In the genomic region with DNA sequence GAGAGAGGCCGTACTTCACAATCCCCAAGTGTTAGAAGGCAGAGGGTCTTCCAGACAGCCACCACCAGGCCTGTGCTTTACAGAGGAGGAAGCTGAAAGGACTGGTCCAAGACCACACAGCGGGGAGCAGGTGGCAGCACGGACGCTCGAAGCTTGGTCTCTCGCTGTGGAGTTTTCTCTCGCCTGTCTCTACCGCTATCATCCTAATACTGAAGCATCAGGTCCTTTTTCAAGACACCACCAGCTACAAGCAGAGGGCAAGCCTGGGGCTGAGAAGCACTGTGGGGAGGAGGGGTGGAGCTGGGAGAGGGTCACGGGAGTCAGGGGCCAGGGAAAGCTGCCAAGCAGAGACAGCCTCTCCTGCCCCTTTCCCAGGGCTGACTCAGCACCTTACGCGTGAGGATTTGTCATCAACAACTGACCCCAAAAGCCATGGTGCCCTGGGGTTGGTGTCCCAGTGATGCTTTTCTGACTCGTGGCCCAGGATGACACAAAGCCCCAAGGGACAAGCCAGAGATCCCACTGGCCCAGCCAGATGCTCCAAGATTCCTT, we compare ENCODE assay signal across 8 cellular contexts. TPM values are rescaled to one million over a fixed set of nuclear protein-coding genes. Genes with fewer than 3 reads are reported as not detected.
DNase-seq lines count a peak whose midpoint lies in the region; ATAC-seq, FAIRE-seq and TF ChIP-seq lines count a peak whose summit lies in the region.

No MANE protein-coding gene starts in this region.

- peak overlapping the region; percentile 99 for H3K4me2 ChIP-seq in BLaER1

- no peaks in the 10 kb centered on the region for H3K36me3 Mint-ChIP-seq in brain

- H3K4me1 Mint-ChIP-seq in brain = peaks cover 55% of the 10 kb centered on the region

- H3K27me3 ChIP-seq in BLaER1 = no peaks in the 10 kb centered on the region

- 74 to 85% methylated on average over 8 to 12 of the region's 12 CpGs for WGBS in mesodermal cell (ENCODE audit: insufficient coverage in 2 of 2), 2 experiments

- H3K4me3 ChIP-seq in BLaER1 (0 out of 2 replicates have a peak overlapping the region, but pooled peaks have one; percentile 44), mesodermal cell (ENCODE audit: extremely low read depth, insufficient read depth, low read length, poor library complexity, severe bottlenecking) (no peak overlapping the region)

- peak overlapping the region; percentile 43 for H3K27ac ChIP-seq in BLaER1
- H3K27ac ChIP-seq in mesodermal cell (ENCODE audit: low read depth, low read length, severe bottlenecking) = peak overlapping the region; percentile 13

- H3K9me3 ChIP-seq in BLaER1 (no peaks in the 10 kb centered on the region), mesodermal cell (ENCODE audit: control insufficient read depth, low read length) (no peaks in the 10 kb centered on the region)

- H3K27ac Mint-ChIP-seq in brain = peak overlapping the region in 3 of 5 experiments; percentile 42 to 92 (median 63)

- H3K36me3 ChIP-seq in BLaER1 (no peaks in the 10 kb centered on the region), mesodermal cell (ENCODE audit: control insufficient read depth, insufficient read depth, low read length) (no peaks in the 10 kb centered on the region)

- H3K4me1 ChIP-seq in BLaER1 = peaks cover 79% of the 10 kb centered on the region
- peaks cover 50% of the 10 kb centered on the region for H3K4me1 ChIP-seq in mesodermal cell (ENCODE audit: control insufficient read depth, insufficient read depth, low read length, poor library complexity, severe bottlenecking)

- FAIRE-seq in HTR-8/SVneo (lab: Jason Lieb, UNC) = peak; percentile 60

- no peak overlapping the region for H3K4me3 Mint-ChIP-seq in brain

- TF ChIP-seq CTCF in brain (conservative IDR thresholded peaks at IDR 0.05) = no peak

- H4K20me1 ChIP-seq in BLaER1 = no peaks in the 10 kb centered on the region

- DNase-seq in HTR-8/SVneo (ENCODE audit: insufficient read length, low spot score) (peak; percentile 74), NCI-H748 (lab: John Stamatoyannopoulos, UW; ENCODE audit: unreplicated experiment) (no peak)

- peak overlapping the region; percentile 4; the same call in 1 of the 2 replicates for H3K9ac ChIP-seq in BLaER1

- no peak for ATAC-seq in GM19324 (IDR thresholded peaks at IDR 0.05; ENCODE audit: low FRiP score, unreplicated experiment)
- ATAC-seq in GM19351 (IDR thresholded peaks at IDR 0.05; ENCODE audit: unreplicated experiment) = no peak
- ATAC-seq in GM18517 (IDR thresholded peaks at IDR 0.05; ENCODE audit: unreplicated experiment) = no peak

- peaks cover 11% of the 10 kb centered on the region for H3K27me3 Mint-ChIP-seq in brain

- H3K9me3 Mint-ChIP-seq in brain = no peaks in the 10 kb centered on the region

RNA-seq across cellular contexts. Expression of gene FOSL2, which starts 31.8 kb away (rescaled TPM):
- polyA plus RNA-seq in brain (ENCODE audit: insufficient read depth, low read depth, low replicate concordance) = 13.7 TPM
- polyA plus RNA-seq in mesodermal cell (2013, experiment 1 of 2) = 27.5 TPM
- 28.4 TPM for polyA plus RNA-seq in mesodermal cell (2013, experiment 2 of 2)
